In genomic region chr10:88461426-88461825, GRCh38 we compare ENCODE assay signal across 21 cellular contexts.
"Had no signal": no experiment of that assay in that cellular context is flagged by ENCODE, and none has a peak within 500 bp of the region (broad histone marks: within the 10 kb centered on the region; RNA-seq: fewer than 3 reads in every experiment).

No MANE protein-coding gene starts in this region.

- H3K4me1 Mint-ChIP-seq: immature natural killer cell had no signal

- H2AFZ ChIP-seq: hepatocyte had no signal

- H3K36me3 Mint-ChIP-seq: immature natural killer cell, mesothelial cell of epicardium had no signal

- H3K27ac Mint-ChIP-seq: immature natural killer cell, mesothelial cell of epicardium, naive B cell had no signal

- DNase-seq: dermis blood vessel endothelial cell; dorsolateral prefrontal cortex; effector CD4-positive, alpha-beta T cell; effector memory CD4-positive, alpha-beta T cell; heart left ventricle; hypothalamus; immature natural killer cell; islet precursor cell; kidney; kidney glomerular epithelial cell; left lung; left ventricle myocardium superior; lower lobe of right lung; mesenchymal stem cell; mucosa of descending colon; naive B cell had no signal

- H3K4me1 ChIP-seq: esophagus muscularis mucosa, gastroesophageal sphincter, left lung, lower lobe of right lung had no signal

- H3K4me2 ChIP-seq: hepatocyte had no signal

- H3K9me3 Mint-ChIP-seq: mesothelial cell of epicardium had no signal

- H3K4me3 Mint-ChIP-seq: immature natural killer cell, mesothelial cell of epicardium, naive B cell had no signal

- H3K27me3 ChIP-seq: dorsolateral prefrontal cortex, esophagus muscularis mucosa, gastroesophageal sphincter, heart left ventricle, hepatocyte, left lung had no signal

- ATAC-seq: gastroesophageal sphincter, heart left ventricle, left lung, left ventricle myocardium superior, lower lobe of right lung, mucosa of descending colon had no signal

- H3K9me3 ChIP-seq: esophagus muscularis mucosa, gastroesophageal sphincter, heart left ventricle, left lung, lower lobe of right lung, mucosa of descending colon had no signal

- H3K27ac ChIP-seq: coronary artery, dorsolateral prefrontal cortex, esophagus muscularis mucosa, gastroesophageal sphincter, heart left ventricle, hepatocyte, left lung, lower lobe of right lung had no signal

- H3K4me3 ChIP-seq: coronary artery, dorsolateral prefrontal cortex, esophagus muscularis mucosa, gastroesophageal sphincter, heart left ventricle, hepatocyte, left lung, lower lobe of right lung, mucosa of descending colon had no signal

- H3K36me3 ChIP-seq: esophagus muscularis mucosa, gastroesophageal sphincter, heart left ventricle, left lung, lower lobe of right lung had no signal

- H3K27me3 Mint-ChIP-seq: naive B cell had no signal

- H3K79me2 ChIP-seq: hepatocyte had no signal
